ENCODE assay signal across 22 cellular contexts in the genomic region with DNA sequence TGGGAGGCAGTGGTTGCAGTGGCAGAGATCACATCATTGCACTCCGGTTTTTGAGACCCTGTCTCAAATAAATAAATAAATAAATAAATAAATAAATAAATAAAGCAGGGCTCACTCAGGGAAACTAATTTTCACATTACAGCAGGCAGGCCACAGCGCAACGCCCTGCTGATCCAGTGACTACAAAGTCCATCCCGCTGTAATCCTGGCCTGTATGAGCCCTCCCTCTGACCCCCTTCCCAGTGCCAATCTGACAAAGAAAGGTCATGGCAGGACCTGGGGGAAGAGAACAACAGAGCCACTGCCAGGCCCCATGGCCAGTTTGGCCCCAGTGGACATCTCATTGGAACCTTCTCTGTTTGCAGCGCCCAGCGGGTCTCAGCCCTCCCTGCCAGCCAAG. TPM values are rescaled to one million over a fixed set of nuclear protein-coding genes. Genes with fewer than 3 reads are reported as not detected.
DNase-seq lines count a peak whose midpoint lies in the region; ATAC-seq and TF ChIP-seq lines count a peak whose summit lies in the region.
"Had no signal": no experiment of that assay in that cellular context is flagged by ENCODE, and none has a peak within 500 bp of the region (broad histone marks: within the 10 kb centered on the region; RNA-seq: fewer than 3 reads in every experiment).

No MANE protein-coding gene starts in this region.

- H3K27ac ChIP-seq in VCaP (peak overlapping the region; percentile 78; the same call in 1 of the 2 replicates), neutrophil (peak overlapping the region; percentile 35), testis (peak overlapping the region; percentile 46 to 88), neural progenitor cell (no peak overlapping the region)
- H3K27ac ChIP-seq: RWPE1 had no signal

- peaks cover 8% of the 10 kb centered on the region for H3F3A ChIP-seq in neural progenitor cell (ENCODE audit: low read depth)

- H3K9me3 Mint-ChIP-seq in neural progenitor cell, result no peaks in the 10 kb centered on the region
- no peaks in the 10 kb centered on the region for H3K9me3 Mint-ChIP-seq in activated naive CD8-positive, alpha-beta T cell treated with anti-CD3 and anti-CD28 coated beads for 36 hours
- H3K9me3 Mint-ChIP-seq: CD4-positive, alpha-beta T cell had no signal

- H3K9ac ChIP-seq in neural progenitor cell, result no peak overlapping the region

- TF ChIP-seq POLR2A in testis (IDR thresholded peaks at IDR 0.05), result no peak

- H3K9me3 ChIP-seq in neutrophil (no peaks in the 10 kb centered on the region), testis (no peaks in the 10 kb centered on the region), neural progenitor cell (ENCODE audit: low read depth) (no peaks in the 10 kb centered on the region)

- no peak overlapping the region for H3K4me2 ChIP-seq in neural progenitor cell

- peak; percentile 91 for DNase-seq in left lobe of liver (ENCODE audit: low spot score)
- DNase-seq in testis, result no peak
- no peak for DNase-seq in neural progenitor cell (ENCODE audit: low spot score)
- DNase-seq in activated naive CD8-positive, alpha-beta T cell treated with anti-CD3 and anti-CD28 coated beads for 36 hours, result no peak
- DNase-seq: ACHN; Calu3; CD4-positive, alpha-beta T cell; DMS79; KG1; NCI-H1092 treated with DMSO at 0.1 percent for 48 hours; NCI-H1694 treated with DMSO at 0.1 percent for 48 hours; NCI-H345; NCI-H526 treated with DMSO at 0.1 percent for 48 hours; NK-92 treated with Interleukin-12 subunit alpha and Interleukin-12 subunit beta, amount 100 ng/mL, for 24 hours; OCI-M1 had no signal

- H3K79me2 ChIP-seq in neural progenitor cell (ENCODE audit: low read depth), result no peaks in the 10 kb centered on the region

- H3K36me3 ChIP-seq in neutrophil, result peaks cover 22% of the 10 kb centered on the region
- no peaks in the 10 kb centered on the region for H3K36me3 ChIP-seq in testis (ENCODE audit: low read depth, missing control alignments)
- no peaks in the 10 kb centered on the region for H3K36me3 ChIP-seq in neural progenitor cell

- ATAC-seq in left lobe of liver (peak; percentile 80), esophagus mucosa (no peak), GM21619 (IDR thresholded peaks at IDR 0.05; ENCODE audit: unreplicated experiment) (no peak)
- ATAC-seq: GM12878 had no signal

- H2AFZ ChIP-seq in neural progenitor cell (replicated peaks), result no peak overlapping the region

- TF ChIP-seq CTCF in VCaP (conservative IDR thresholded peaks at IDR 0.05) (no peak), neutrophil (IDR thresholded peaks at IDR 0.05) (no peak), testis (IDR thresholded peaks at IDR 0.05) (no peak), neural progenitor cell (IDR thresholded peaks at IDR 0.05) (no peak)

- no peak overlapping the region for H3K4me3 Mint-ChIP-seq in neural progenitor cell
- H3K4me3 Mint-ChIP-seq in activated naive CD8-positive, alpha-beta T cell treated with anti-CD3 and anti-CD28 coated beads for 36 hours, result no peak overlapping the region

- no peaks in the 10 kb centered on the region for H3K36me3 Mint-ChIP-seq in neural progenitor cell
- no peaks in the 10 kb centered on the region for H3K36me3 Mint-ChIP-seq in activated naive CD8-positive, alpha-beta T cell treated with anti-CD3 and anti-CD28 coated beads for 36 hours

- no peak overlapping the region for H3K4me3 ChIP-seq in neutrophil (ENCODE audit: low read depth in 1 of 2, low read length in 1 of 2)
- H3K4me3 ChIP-seq in testis, result no peak overlapping the region
- H3K4me3 ChIP-seq in neural progenitor cell, result no peak overlapping the region
- H3K4me3 ChIP-seq: GM12878 had no signal

- H3K4me1 Mint-ChIP-seq in neural progenitor cell, result peaks cover 35% of the 10 kb centered on the region
- peaks cover 41% of the 10 kb centered on the region for H3K4me1 Mint-ChIP-seq in activated naive CD8-positive, alpha-beta T cell treated with anti-CD3 and anti-CD28 coated beads for 36 hours

- intact Hi-C loops in testis (cut with DNase I; ENCODE audit: low total_unique reads), result no loop called here

- H3K27me3 ChIP-seq in neutrophil (no peaks in the 10 kb centered on the region), testis (no peaks in the 10 kb centered on the region), neural progenitor cell (no peaks in the 10 kb centered on the region)

- no peaks in the 10 kb centered on the region for H4K20me1 ChIP-seq in neural progenitor cell (ENCODE audit: low read depth)

- H3K27me3 Mint-ChIP-seq in neural progenitor cell (ENCODE audit: insufficient read depth, low read depth), result peaks cover 2% of the 10 kb centered on the region
- no peaks in the 10 kb centered on the region for H3K27me3 Mint-ChIP-seq in activated naive CD8-positive, alpha-beta T cell treated with anti-CD3 and anti-CD28 coated beads for 36 hours
- H3K27me3 Mint-ChIP-seq: B cell; CD4-positive, alpha-beta T cell had no signal

- no peak overlapping the region for H3K27ac Mint-ChIP-seq in neural progenitor cell
- no peak overlapping the region for H3K27ac Mint-ChIP-seq in activated naive CD8-positive, alpha-beta T cell treated with anti-CD3 and anti-CD28 coated beads for 36 hours
- H3K27ac Mint-ChIP-seq: B cell had no signal

- WGBS in testis, 2 donors, result 90 to 91% methylated on average over 6 of the region's 6 CpGs

- H3K4me1 ChIP-seq in neutrophil (ENCODE audit: control insufficient read depth in 1 of 2, insufficient read depth in 1 of 2, low read depth in 1 of 2, low read length in 1 of 2), result peaks cover 33 to 47% of the 10 kb centered on the region in 2 experiments
- H3K4me1 ChIP-seq in testis, result peaks cover 69% of the 10 kb centered on the region
- peaks cover 35% of the 10 kb centered on the region for H3K4me1 ChIP-seq in neural progenitor cell

RNA-seq across cellular contexts. Expression of a gene that starts 9.3 kb away (rescaled TPM):
- total RNA-seq in left lobe of liver (10.5 TPM), testis (100 to 1,000 TPM; 102 to 126 TPM), esophagus mucosa (9.3 TPM), neural progenitor cell (ENCODE audit: low replicate concordance) (9.1 and 11.2 TPM in 2 replicates)
- 86.7 TPM for polyA plus RNA-seq in testis (ENCODE audit: insufficient read depth, low read depth, low replicate concordance)
- total RNA-seq in activated naive CD8-positive, alpha-beta T cell treated with anti-CD3 and anti-CD28 coated beads for 36 hours, result 1 to 10 TPM; 2.4 TPM
